Comparison of ENCODE assay signal across 8 cellular contexts in genomic region chr9:100352727-100353505, GRCh38. TPM values are rescaled to one million over a fixed set of nuclear protein-coding genes. Genes with fewer than 3 reads are reported as not detected.
DNase-seq lines count a peak whose midpoint lies in the region; ATAC-seq, FAIRE-seq and TF ChIP-seq lines count a peak whose summit lies in the region.

Gene TEX10 (minus strand): TSS chr9:100352942. CDS start chr9:100349363, 3,579 bp downstream.

- peak within 1 kb of the TSS; percentile 93 to 99 (median 98) for H3K9ac ChIP-seq in BLaER1 treated with 17β-estradiol and CSF1 and Interleukin-3, amounts not matched to agents 10 nM and 100 nM
- H3K9ac ChIP-seq in HepG2 (ENCODE audit: insufficient read depth, low read depth, low read length): peak within 1 kb of the TSS; percentile 90

- no peaks in the 10 kb centered on the region for H3K27me3 ChIP-seq in BLaER1 treated with 17β-estradiol and CSF1 and Interleukin-3, amounts not matched to agents 10 nM and 100 nM
- no peaks in the 10 kb centered on the region; a peak in 1 of 5 replicates for H3K27me3 ChIP-seq in HepG2 (ENCODE audit: control insufficient read depth in 1 of 2, insufficient read depth in 2 of 2, low read length in 2 of 2)

- DNase-seq in NCI-H748 (lab: John Stamatoyannopoulos, UW; ENCODE audit: unreplicated experiment): peak; percentile 95
- DNase-seq in activated CD4-positive, alpha-beta T cell treated with anti-CD3 and anti-CD28 coated beads, Interleukin-2, amount 50 U/mL, for 24 hours (ENCODE audit: low read depth in 1 of 2, low spot score in 1 of 2): peak; percentile 72 to 82
- peak; percentile 71 to 86 for DNase-seq in dermis microvascular lymphatic vessel endothelial cell (ENCODE audit: low read depth in 2 of 2)
- peak; percentile 75 for DNase-seq in HepG2 (ENCODE audit: low spot score)
- peak; percentile 78 to 84 for DNase-seq in stimulated activated CD4-positive, alpha-beta T cell treated with anti-CD3 and anti-CD28 coated beads, Interleukin-2, amount 100 ng/mL, for 48 hours

- TF ChIP-seq EP300 in HepG2 (IDR thresholded peaks at IDR 0.05; ENCODE audit: low read depth in 2 of 2, low read length in 2 of 2) (no peak), HepG2 (CRISPR knock-in tag; IDR thresholded peaks at IDR 0.05; ENCODE audit: borderline replicate concordance) (peak; percentile 75)

- peak within 1 kb of the TSS; percentile 86 to 99 (median 98) for H3K27ac ChIP-seq in BLaER1 treated with 17β-estradiol and CSF1 and Interleukin-3, amounts not matched to agents 10 nM and 100 nM
- H3K27ac ChIP-seq in HepG2 (ENCODE audit: extremely low read length, insufficient read depth, low read length): peak within 1 kb of the TSS; percentile 85

- CTCF ChIA-PET in HepG2 (lab: Yijun Ruan, JAX; ENCODE audit: low intra/inter-chr PET ratio, low total read pairs): no interaction called here

- peak; percentile 80 to 94 for TF ChIP-seq POLR2A in HepG2 (IDR thresholded peaks at IDR 0.05; ENCODE audit: insufficient read depth in 1 of 2, low read depth in 2 of 2, low read length in 2 of 2)

- H3K4me2 ChIP-seq in BLaER1 treated with 17β-estradiol and CSF1 and Interleukin-3, amounts not matched to agents 10 nM and 100 nM: peak within 1 kb of the TSS; percentile 76 to 95 (median 84)
- H3K4me2 ChIP-seq in HepG2 (ENCODE audit: low read depth, low read length): peak within 1 kb of the TSS; percentile 95

- WGBS in HepG2 (ENCODE audit: low lambda C conversion rate): 0% methylated on average over 13 of the region's 53 CpGs

- POLR2A ChIA-PET in HepG2 (lab: Yijun Ruan, JAX): interaction anchor here (0.6 to 3.7 kb wide), 9 partner anchors 9 to 113 kb away, joined by 3 to 12 read pairs (median 4); partner anchors contain the start of gene MSANTD3

- BruUV-seq in HepG2 (replicated peaks; lab: Mats Ljungman, UMichigan): no TSS peak

- H3K36me3 ChIP-seq in BLaER1 treated with 17β-estradiol and CSF1 and Interleukin-3, amounts not matched to agents 10 nM and 100 nM: peaks cover 5 to 20% (median 14%) of the 10 kb centered on the region in 11 experiments; a peak in 16 of 22 replicates
- H3K36me3 ChIP-seq in HepG2 (replicated peaks in 1 of 2; ENCODE audit: control insufficient read depth in 1 of 2, insufficient read depth in 2 of 2, low read length in 2 of 2): peaks cover 2 to 7% of the 10 kb centered on the region in 2 experiments; a peak in 4 of 5 replicates

- peaks cover 41 to 66% (median 52%) of the 10 kb centered on the region in 10 experiments for H3K4me1 ChIP-seq in BLaER1 treated with 17β-estradiol and CSF1 and Interleukin-3, amounts not matched to agents 10 nM and 100 nM
- peaks cover 57% of the 10 kb centered on the region for H3K4me1 ChIP-seq in HepG2 (ENCODE audit: insufficient read depth, low read length)

- H3K79me2 ChIP-seq in HepG2 (ENCODE audit: insufficient read depth, low read length): peaks cover 54% of the 10 kb centered on the region

- H3K9me3 ChIP-seq in BLaER1 treated with 17β-estradiol and CSF1 and Interleukin-3, amounts not matched to agents 10 nM and 100 nM (replicated peaks in 1 of 11): peaks cover 0 to 25% (median 17%) of the 10 kb centered on the region in 11 experiments; a peak in 16 of 22 replicates
- 0 out of 2 replicates have a peak, but pooled peaks cover 4% of the 10 kb centered on the region for H3K9me3 ChIP-seq in HepG2 (ENCODE audit: low read length)

- peak; percentile 73 for ATAC-seq in GM19328 (IDR thresholded peaks at IDR 0.05; ENCODE audit: unreplicated experiment)
- peak; percentile 72 for ATAC-seq in HG03520 (IDR thresholded peaks at IDR 0.05; ENCODE audit: unreplicated experiment)
- peak; percentile 91 for ATAC-seq in HepG2

- intact Hi-C loops in HepG2 (cut with micrococcal nuclease; ENCODE audit: unreplicated experiment): loop anchor here (5.0 kb wide), 2 partner anchors 59 to 74 kb away; partner anchors contain the start of gene MSANTD3

- no peak for TF ChIP-seq RAD21 in HepG2 (CRISPR knock-in tag; IDR thresholded peaks at IDR 0.05)

- FAIRE-seq in HepG2 (lab: Jason Lieb, UNC): peak; percentile 37

- peaks cover 29 to 46% (median 40%) of the 10 kb centered on the region in 11 experiments; a peak in 21 of 22 replicates for H4K20me1 ChIP-seq in BLaER1 treated with 17β-estradiol and CSF1 and Interleukin-3, amounts not matched to agents 10 nM and 100 nM
- H4K20me1 ChIP-seq in HepG2 (ENCODE audit: insufficient read depth, low read length): peaks cover 31% of the 10 kb centered on the region

- TF ChIP-seq CTCF in HepG2 (CRISPR knock-in tag; IDR thresholded peaks at IDR 0.05): 0 out of 2 replicates have a peak, but pooled peaks have one; percentile 25

- peak within 1 kb of the TSS; percentile 92 to 98 (median 94) for H3K4me3 ChIP-seq in BLaER1 treated with 17β-estradiol and CSF1 and Interleukin-3, amounts not matched to agents 10 nM and 100 nM
- H3K4me3 ChIP-seq in HepG2 (replicated peaks in 1 of 3; ENCODE audit: insufficient read depth in 1 of 3, low read depth in 2 of 3, low read length in 3 of 3): peak within 1 kb of the TSS; percentile 86 to 94 (median 88)

- peak within 1 kb of the TSS; percentile 81 for H2AFZ ChIP-seq in HepG2 (ENCODE audit: low read length)

- in situ Hi-C loops in HepG2 (cut with HindIII; ENCODE audit: extremely low pct_ligation_motif_present, low pct_unique_long_range_greater_than_20kb): loop anchor here (5.0 kb wide), 1 partner anchor 74 kb away; the partner anchor contains the start of gene MSANTD3

TF ChIP-seq in HepG2, 621 proteins besides CTCF, POLR2A, EP300 and RAD21 (continues in another document):
- peak; percentile 84; the same call in 1 of the 2 replicates for TF ChIP-seq E2F2 (CRISPR knock-in tag; IDR thresholded peaks at IDR 0.05; ENCODE audit: borderline replicate concordance)
- TF ChIP-seq ZNF550 (CRISPR knock-in tag; IDR thresholded peaks at IDR 0.05; ENCODE audit: borderline replicate concordance): no peak
- no peak for TF ChIP-seq ZNF737 (CRISPR knock-in tag; IDR thresholded peaks at IDR 0.05; ENCODE audit: borderline replicate concordance)
- no peak for TF ChIP-seq ZNF512 (CRISPR knock-in tag; IDR thresholded peaks at IDR 0.05)
- TF ChIP-seq ELK4 (CRISPR knock-in tag; IDR thresholded peaks at IDR 0.05; ENCODE audit: borderline replicate concordance): peak; percentile 34; the same call in 1 of the 2 replicates
- TF ChIP-seq MTF1 (CRISPR knock-in tag; IDR thresholded peaks at IDR 0.05): no peak
- TF ChIP-seq RARA (CRISPR knock-in tag; IDR thresholded peaks at IDR 0.05): peak; percentile 48

RNA-seq across cellular contexts. Expression of gene TEX10, which starts in this region (rescaled TPM):
- 22.3 and 28.1 TPM in 2 replicates for total RNA-seq in dermis microvascular lymphatic vessel endothelial cell
- total RNA-seq in HepG2 (2016; rRNA removed; fragmentation: Illumina TruSeq; extraction: Trizol): 38.7 and 50.2 TPM in 2 replicates
- 14.0 and 19.4 TPM in 2 replicates for total RNA-seq in HepG2 (2016; cell fraction: cytosol; rRNA removed; fragmentation: Illumina TruSeq; extraction: Trizol; ENCODE audit: low read depth)
- total RNA-seq in HepG2 (2016; cell fraction: insoluble cytoplasmic fraction; rRNA removed; fragmentation: Illumina TruSeq; extraction: Trizol): 38.8 and 49.0 TPM in 2 replicates
- total RNA-seq in HepG2 (2016; cell fraction: membrane; rRNA removed; fragmentation: Illumina TruSeq; extraction: Trizol): 23.9 and 33.2 TPM in 2 replicates
- 39.3 and 43.5 TPM in 2 replicates for total RNA-seq in HepG2 (2016; cell fraction: nucleus; rRNA removed; fragmentation: Illumina TruSeq; extraction: Trizol)
- 13.5 and 18.1 TPM in 2 replicates for polyA plus RNA-seq in HepG2 (2011; rRNA removed)
- polyA plus RNA-seq in HepG2 (2011; cell fraction: cytosol; rRNA removed): 8.0 and 11.3 TPM in 2 replicates
- 14.7 and 17.6 TPM in 2 replicates for polyA plus RNA-seq in HepG2 (2011; cell fraction: nucleus; rRNA removed)
- 13.9 and 16.3 TPM in 2 replicates for polyA plus RNA-seq in HepG2 (2012)
- 1.5 and 1.8 TPM in 2 replicates for polyA plus RNA-seq in HepG2 (2016; cell fraction: cytosol; fragmentation: Illumina TruSeq; extraction: Trizol; ENCODE audit: low read depth)
- 28.6 and 28.7 TPM in 2 replicates for polyA plus RNA-seq in HepG2 (2016; cell fraction: insoluble cytoplasmic fraction; fragmentation: Illumina TruSeq; extraction: Trizol; ENCODE audit: low read depth)
- polyA plus RNA-seq in HepG2 (2016; cell fraction: membrane; fragmentation: Illumina TruSeq; extraction: Trizol; ENCODE audit: low read depth): 2.3 and 3.2 TPM in 2 replicates
- polyA plus RNA-seq in HepG2 (2016; cell fraction: nucleus; fragmentation: Illumina TruSeq; extraction: Trizol; ENCODE audit: insufficient read depth, low read depth): 28.1 and 32.8 TPM in 2 replicates
- polyA minus RNA-seq in HepG2 (2011; rRNA and poly(A)+ RNA removed; ENCODE audit: low replicate concordance): 14.4 and 24.2 TPM in 2 replicates
- polyA minus RNA-seq in HepG2 (2011; cell fraction: cytosol; rRNA and poly(A)+ RNA removed): 12.3 and 12.7 TPM in 2 replicates
- polyA minus RNA-seq in HepG2 (2011; cell fraction: nucleus; rRNA and poly(A)+ RNA removed): 70.5 and 70.8 TPM in 2 replicates

Comparison
In these comparisons a context has a peak if more than half of its experiments do, and no peak if none do; other contexts are left out.
1. Peak in every context shown above with its lines: DNase-seq, ATAC-seq, H3K4me3 ChIP-seq and H3K27ac ChIP-seq.